ENCODE assay signal across 29 cellular contexts in the genomic region with DNA sequence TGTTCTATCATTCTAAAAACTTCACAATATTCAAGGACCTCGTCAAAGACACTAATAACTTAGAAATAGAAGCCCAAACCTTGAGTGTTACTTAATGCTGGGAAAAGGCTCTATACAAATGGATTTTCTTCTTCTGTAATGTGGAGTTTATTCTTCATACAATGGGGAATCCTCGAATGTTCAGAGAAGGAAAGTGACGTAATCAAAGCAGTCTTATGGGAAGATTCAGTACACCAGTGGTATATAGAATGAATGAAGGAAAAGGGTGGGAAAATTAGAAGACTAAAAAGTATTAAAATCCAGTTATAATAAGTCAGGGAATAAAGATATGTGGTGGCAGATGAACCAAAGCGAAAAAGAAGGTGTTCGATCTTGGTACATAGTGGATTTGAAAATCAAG.
DNase-seq lines count a peak whose midpoint lies in the region; ATAC-seq, FAIRE-seq and TF ChIP-seq lines count a peak whose summit lies in the region.
"Had no signal": no experiment of that assay in that cellular context is flagged by ENCODE, and none has a peak within 500 bp of the region (broad histone marks: within the 10 kb centered on the region; RNA-seq: fewer than 3 reads in every experiment).

No MANE protein-coding gene starts in this region.

- H3K27me3 ChIP-seq in HepG2 (ENCODE audit: control insufficient read depth in 1 of 2, insufficient read depth in 2 of 2, low read length in 2 of 2) (no peaks in the 10 kb centered on the region), right lobe of liver (no peaks in the 10 kb centered on the region)
- H3K27me3 ChIP-seq: BE2C; BLaER1; BLaER1 treated with 17β-estradiol and CSF1 and Interleukin-3, amounts not matched to agents 10 nM and 100 nM had no signal

- ATAC-seq in HepG2 = no peak
- ATAC-seq in right lobe of liver = no peak
- ATAC-seq: A549; CD8-positive, alpha-beta T cell had no signal

- TF ChIP-seq CTCF in HepG2 (CRISPR knock-in tag; IDR thresholded peaks at IDR 0.05) (no peak), right lobe of liver (IDR thresholded peaks at IDR 0.05) (no peak)

- no peaks in the 10 kb centered on the region for H3K4me1 ChIP-seq in HepG2 (ENCODE audit: insufficient read depth, low read length)
- peaks cover 0 to 11% (median 2%) of the 10 kb centered on the region in 4 donors for H3K4me1 ChIP-seq in right lobe of liver
- H3K4me1 ChIP-seq: A549; BE2C; BLaER1; BLaER1 treated with 17β-estradiol and CSF1 and Interleukin-3, amounts not matched to agents 10 nM and 100 nM had no signal

- intact Hi-C loops in HepG2 (cut with micrococcal nuclease; ENCODE audit: unreplicated experiment) (no loop called here), right lobe of liver (cut with DNase I) (no loop called here)

- H3K27ac ChIP-seq in HepG2 (ENCODE audit: extremely low read length, insufficient read depth, low read length) = no peak overlapping the region
- H3K27ac ChIP-seq in right lobe of liver = no peak overlapping the region
- H3K27ac ChIP-seq: 22Rv1; A549; BLaER1; BLaER1 treated with 17β-estradiol and CSF1 and Interleukin-3, amounts not matched to agents 10 nM and 100 nM; C4-2B had no signal

- no peak overlapping the region for H3K4me3 ChIP-seq in HepG2 (replicated peaks in 1 of 3; ENCODE audit: insufficient read depth in 1 of 3, low read depth in 2 of 3, low read length in 3 of 3)
- no peak overlapping the region for H3K4me3 ChIP-seq in right lobe of liver
- H3K4me3 ChIP-seq: A549; BLaER1; BLaER1 treated with 17β-estradiol and CSF1 and Interleukin-3, amounts not matched to agents 10 nM and 100 nM had no signal

- no TSS peak for BruUV-seq in HepG2 (replicated peaks; lab: Mats Ljungman, UMichigan)

- TF ChIP-seq POLR2A in HepG2 (IDR thresholded peaks at IDR 0.05; ENCODE audit: insufficient read depth in 1 of 2, low read depth in 2 of 2, low read length in 2 of 2) (no peak), right lobe of liver (IDR thresholded peaks at IDR 0.05) (no peak)

- H3K36me3 ChIP-seq in HepG2 (replicated peaks in 1 of 2; ENCODE audit: control insufficient read depth in 1 of 2, insufficient read depth in 2 of 2, low read length in 2 of 2) (no peaks in the 10 kb centered on the region), right lobe of liver (no peaks in the 10 kb centered on the region)
- H3K36me3 ChIP-seq: BE2C; BLaER1; BLaER1 treated with 17β-estradiol and CSF1 and Interleukin-3, amounts not matched to agents 10 nM and 100 nM had no signal

- H4K20me1 ChIP-seq in HepG2 (ENCODE audit: insufficient read depth, low read length) = no peaks in the 10 kb centered on the region
- H4K20me1 ChIP-seq: BLaER1; BLaER1 treated with 17β-estradiol and CSF1 and Interleukin-3, amounts not matched to agents 10 nM and 100 nM had no signal

- H2AFZ ChIP-seq in HepG2 (ENCODE audit: low read length) = no peak overlapping the region

- no peak for TF ChIP-seq RAD21 in HepG2 (CRISPR knock-in tag; IDR thresholded peaks at IDR 0.05)

- CTCF ChIA-PET in HepG2 (lab: Yijun Ruan, JAX; ENCODE audit: low intra/inter-chr PET ratio, low total read pairs) = no interaction called here

- no peak overlapping the region for H3K9ac ChIP-seq in HepG2 (ENCODE audit: insufficient read depth, low read depth, low read length)
- H3K9ac ChIP-seq: BLaER1; BLaER1 treated with 17β-estradiol and CSF1 and Interleukin-3, amounts not matched to agents 10 nM and 100 nM had no signal

- no peak for FAIRE-seq in HepG2 (lab: Jason Lieb, UNC)
- FAIRE-seq: A204.1, A549, D721Med had no signal

- no peak overlapping the region for H3K4me2 ChIP-seq in HepG2 (ENCODE audit: low read depth, low read length)
- H3K4me2 ChIP-seq: A549; BLaER1; BLaER1 treated with 17β-estradiol and CSF1 and Interleukin-3, amounts not matched to agents 10 nM and 100 nM had no signal

- in situ Hi-C loops in HepG2 (cut with HindIII; ENCODE audit: extremely low pct_ligation_motif_present, low pct_unique_long_range_greater_than_20kb) = no loop called here

- 13% methylated on average over 5 of the region's 5 CpGs for WGBS in HepG2 (ENCODE audit: low lambda C conversion rate)
- WGBS in right lobe of liver (ENCODE audit: insufficient coverage, low coverage, low lambda C conversion rate, missing lambda C conversion rate) = 75% methylated on average over 5 of the region's 5 CpGs

- TF ChIP-seq EP300 in HepG2 (IDR thresholded peaks at IDR 0.05; ENCODE audit: low read depth in 2 of 2, low read length in 2 of 2) = no peak
- no peak for TF ChIP-seq EP300 in HepG2 (CRISPR knock-in tag; IDR thresholded peaks at IDR 0.05; ENCODE audit: borderline replicate concordance)

- DNase-seq in HepG2 (ENCODE audit: low spot score) = no peak
- no peak for DNase-seq in right lobe of liver
- DNase-seq: 8988T; ACHN; AML-193; BE2C; C1 segment of cervical spinal cord; Caco-2; Calu3; CD4-positive, alpha-beta memory T cell; CD4-positive, alpha-beta T cell; CD4-positive, CD25-positive, alpha-beta regulatory T cell; CD8-positive, alpha-beta memory T cell; CD8-positive, alpha-beta T cell; COR-L47; DMS 273 treated with DMSO at 0.1 percent for 48 hours; DMS153; DMS53; DMS79; DMS79 treated with DMSO at 0.1 percent for 48 hours; DND-41; EL had no signal

- peaks cover 12% of the 10 kb centered on the region; the same call in 1 of the 2 replicates for H3K9me3 ChIP-seq in HepG2 (ENCODE audit: low read length)
- no peaks in the 10 kb centered on the region for H3K9me3 ChIP-seq in right lobe of liver
- H3K9me3 ChIP-seq: A549, BE2C had no signal

- POLR2A ChIA-PET in HepG2 (lab: Yijun Ruan, JAX) = no interaction called here

- no peaks in the 10 kb centered on the region for H3K79me2 ChIP-seq in HepG2 (ENCODE audit: insufficient read depth, low read length)

TF ChIP-seq in HepG2, 621 proteins besides CTCF, POLR2A, EP300 and RAD21:
- TF ChIP-seq ATF7 (IDR thresholded peaks at IDR 0.05) (peak; percentile 93), ATF7 (CRISPR knock-in tag; IDR thresholded peaks at IDR 0.05) (no peak), ZNF432 (CRISPR knock-in tag; IDR thresholded peaks at IDR 0.05; ENCODE audit: borderline replicate concordance) (no peak), ZNF274 (CRISPR knock-in tag; IDR thresholded peaks at IDR 0.05) (no peak), CREB1 (IDR thresholded peaks at IDR 0.05) (peak; percentile 73), CREB1 (CRISPR knock-in tag; IDR thresholded peaks at IDR 0.05) (no peak)
